ENCODE assay signal across 10 cellular contexts in the genomic region with DNA sequence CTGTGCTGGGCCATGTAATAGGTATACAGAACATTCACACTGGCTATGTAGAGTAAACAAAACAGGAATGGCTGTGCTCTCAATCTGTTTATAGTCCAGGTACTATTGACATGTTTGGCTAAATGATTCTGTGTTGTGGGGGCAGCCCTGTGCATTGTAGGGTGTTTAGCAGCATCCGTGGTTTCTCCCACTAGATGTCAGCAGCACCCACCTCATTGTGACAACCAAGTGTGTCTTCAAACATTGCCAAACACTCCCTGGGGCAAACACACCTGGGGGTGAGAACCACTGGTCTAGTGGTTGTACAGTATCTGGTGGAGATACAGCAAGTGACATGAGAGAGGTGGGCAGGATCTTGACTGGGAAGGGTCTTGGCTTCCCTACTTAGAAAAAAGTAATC.
DNase-seq lines count a peak whose midpoint lies in the region; ATAC-seq, FAIRE-seq and TF ChIP-seq lines count a peak whose summit lies in the region.
"Had no signal": no experiment of that assay in that cellular context is flagged by ENCODE, and none has a peak within 500 bp of the region (broad histone marks: within the 10 kb centered on the region; RNA-seq: fewer than 3 reads in every experiment).

No MANE protein-coding gene starts in this region.

- ATAC-seq in lower lobe of right lung (peak; percentile 70 to 72), HG02623 (IDR thresholded peaks at IDR 0.05; ENCODE audit: unreplicated experiment) (no peak), HG02642 (IDR thresholded peaks at IDR 0.05; ENCODE audit: poor library complexity, unreplicated experiment) (no peak)

- H3K4me1 ChIP-seq in lower lobe of right lung, result no peaks in the 10 kb centered on the region

- intact Hi-C loops in lower lobe of right lung (cut with DNase I), result no loop called here

- peak; percentile 29 for TF ChIP-seq CTCF in HFF-Myc (IDR thresholded peaks at IDR 0.05; ENCODE audit: low read depth, low read length, missing control alignments)
- TF ChIP-seq CTCF in lower lobe of right lung (IDR thresholded peaks at IDR 0.05), result peak; percentile 23

- FAIRE-seq in HTR-8/SVneo (lab: Jason Lieb, UNC), result no peak
- FAIRE-seq: A204.1 had no signal

- no peaks in the 10 kb centered on the region for H3K36me3 ChIP-seq in lower lobe of right lung

- peak; percentile 43 for DNase-seq in DMS 273 (lab: John Stamatoyannopoulos, UW; ENCODE audit: unreplicated experiment)
- DNase-seq in DMS 273 treated with DMSO at 0.1 percent for 48 hours (lab: John Stamatoyannopoulos, UW), result no peak
- no peak for DNase-seq in HFF-Myc (ENCODE audit: extremely low read depth, low read depth)
- peak; percentile 32 for DNase-seq in SK-N-DZ (ENCODE audit: low spot score)
- DNase-seq in lower lobe of right lung, result no peak
- DNase-seq in HTR-8/SVneo (ENCODE audit: insufficient read length, low spot score), result no peak

- no peak overlapping the region for H3K4me3 ChIP-seq in HFF-Myc (replicated peaks; ENCODE audit: low read depth, low read length)
- H3K4me3 ChIP-seq in lower lobe of right lung, result no peak overlapping the region

- no peak overlapping the region for H3K27ac ChIP-seq in lower lobe of right lung
- H3K27ac ChIP-seq: RWPE1 had no signal

- H3K27me3 ChIP-seq in lower lobe of right lung (ENCODE audit: low read depth), result no peaks in the 10 kb centered on the region

- no peaks in the 10 kb centered on the region for H3K9me3 ChIP-seq in lower lobe of right lung

Comparison
In these comparisons a context has a peak if more than half of its experiments do, and no peak if none do; other contexts are left out.
1. DNase-seq: peak in DMS 273 (single experiment) and SK-N-DZ (single experiment); none in DMS 273 treated with DMSO at 0.1 percent for 48 hours (single experiment), HFF-Myc (single experiment), lower lobe of right lung (single experiment) and HTR-8/SVneo (single experiment).
2. ATAC-seq: peak in lower lobe of right lung (2 of 2); none in HG02623 (single experiment) and HG02642 (single experiment).